ENCODE assay signal across 20 cellular contexts in genomic region chr15:39963806-39964205, GRCh38. TPM values are rescaled to one million over a fixed set of nuclear protein-coding genes. Genes with fewer than 3 reads are reported as not detected.
"Had no signal": no experiment of that assay in that cellular context is flagged by ENCODE, and none has a peak within 500 bp of the region (broad histone marks: within the 10 kb centered on the region; RNA-seq: fewer than 3 reads in every experiment).

No MANE protein-coding gene starts in this region.

- H3K9me3 ChIP-seq: mucosa of descending colon, right atrium auricular region, upper lobe of right lung had no signal

- H3K4me3 Mint-ChIP-seq: activated B cell treated with CpG ODN at 0.5 μM for 24 hours; activated CD4-positive, alpha-beta memory T cell treated with anti-CD3 and anti-CD28 coated beads for 36 hours; activated CD8-positive, alpha-beta memory T cell treated with anti-CD3 and anti-CD28 coated beads, Interleukin-2, amount 10 ng/mL, durations not matched to agents 7 days and 5 days; activated naive CD8-positive, alpha-beta T cell treated with anti-CD3 and anti-CD28 coated beads, Interleukin-2, amount 10 ng/mL, durations not matched to agents 7 days and 5 days; endodermal cell; memory B cell; naive B cell; neural crest cell had no signal

- H3K27ac ChIP-seq: brain microvascular endothelial cell, right atrium auricular region, upper lobe of right lung had no signal

- H3K27me3 ChIP-seq: brain microvascular endothelial cell, right atrium auricular region, upper lobe of right lung had no signal

- H3K4me1 Mint-ChIP-seq: activated B cell treated with CpG ODN at 0.5 μM for 24 hours, endodermal cell, neural crest cell had no signal

- H3K4me3 ChIP-seq: mucosa of descending colon, right atrium auricular region, upper lobe of right lung had no signal

- H3K27me3 Mint-ChIP-seq: activated B cell treated with CpG ODN at 0.5 μM for 24 hours; activated CD4-positive, alpha-beta memory T cell treated with anti-CD3 and anti-CD28 coated beads for 36 hours; activated CD8-positive, alpha-beta memory T cell treated with anti-CD3 and anti-CD28 coated beads, Interleukin-2, amount 10 ng/mL, durations not matched to agents 7 days and 5 days; activated naive CD8-positive, alpha-beta T cell treated with anti-CD3 and anti-CD28 coated beads, Interleukin-2, amount 10 ng/mL, durations not matched to agents 7 days and 5 days; memory B cell; naive B cell; progenitor cell of endocrine pancreas had no signal

- H3K9me3 Mint-ChIP-seq: activated B cell treated with CpG ODN at 0.5 μM for 24 hours; activated CD4-positive, alpha-beta memory T cell treated with anti-CD3 and anti-CD28 coated beads for 36 hours; activated naive CD8-positive, alpha-beta T cell treated with anti-CD3 and anti-CD28 coated beads, Interleukin-2, amount 10 ng/mL, durations not matched to agents 7 days and 5 days; endodermal cell; memory B cell; naive B cell; neural crest cell had no signal

- H3K4me1 ChIP-seq: right atrium auricular region had no signal

- DNase-seq: activated B cell treated with CpG ODN at 0.5 μM for 24 hours; activated CD4-positive, alpha-beta memory T cell treated with anti-CD3 and anti-CD28 coated beads for 36 hours; activated CD4-positive, alpha-beta T cell treated with anti-CD3 and anti-CD28 coated beads for 4 hours; activated CD8-positive, alpha-beta memory T cell treated with anti-CD3 and anti-CD28 coated beads, Interleukin-2, amount 10 ng/mL, durations not matched to agents 7 days and 5 days; activated naive CD8-positive, alpha-beta T cell treated with anti-CD3 and anti-CD28 coated beads, Interleukin-2, amount 10 ng/mL, durations not matched to agents 7 days and 5 days; anterior cingulate cortex; brain microvascular endothelial cell; central memory CD4-positive, alpha-beta T cell; endodermal cell; mucosa of descending colon; naive B cell; stimulated activated CD4-positive, alpha-beta T cell treated with anti-CD3 and anti-CD28 coated beads, Interleukin-12 subunit alpha, Interleukin-12 subunit beta, amount 100 ng/mL, for 4 hours; stimulated activated CD4-positive, alpha-beta T cell treated with anti-CD3 and anti-CD28 coated beads, Interleukin-1b, Interleukin-23, amount 100 ng/mL, for 48 hours; stimulated activated CD8-positive, alpha-beta memory T cell treated with anti-CD3 and anti-CD28 coated beads, Interleukin-4, amount 100 ng/mL, for 48 hours; stimulated activated naive CD4-positive, alpha-beta T cell; upper lobe of right lung had no signal

- H3K27ac Mint-ChIP-seq: activated B cell treated with CpG ODN at 0.5 μM for 24 hours; activated CD4-positive, alpha-beta memory T cell treated with anti-CD3 and anti-CD28 coated beads for 36 hours; activated CD8-positive, alpha-beta memory T cell treated with anti-CD3 and anti-CD28 coated beads, Interleukin-2, amount 10 ng/mL, durations not matched to agents 7 days and 5 days; activated naive CD8-positive, alpha-beta T cell treated with anti-CD3 and anti-CD28 coated beads, Interleukin-2, amount 10 ng/mL, durations not matched to agents 7 days and 5 days; endodermal cell; memory B cell; naive B cell; progenitor cell of endocrine pancreas had no signal

RNA-seq across cellular contexts. Expression of gene GPR176, which starts 43.7 kb away (rescaled TPM):
- total RNA-seq: activated B cell treated with CpG ODN at 0.5 μM for 24 hours; activated CD8-positive, alpha-beta memory T cell treated with anti-CD3 and anti-CD28 coated beads, Interleukin-2, amount 10 ng/mL, durations not matched to agents 7 days and 5 days had no signal
